ENCODE assay signal across 1 cellular context in the genomic region with DNA sequence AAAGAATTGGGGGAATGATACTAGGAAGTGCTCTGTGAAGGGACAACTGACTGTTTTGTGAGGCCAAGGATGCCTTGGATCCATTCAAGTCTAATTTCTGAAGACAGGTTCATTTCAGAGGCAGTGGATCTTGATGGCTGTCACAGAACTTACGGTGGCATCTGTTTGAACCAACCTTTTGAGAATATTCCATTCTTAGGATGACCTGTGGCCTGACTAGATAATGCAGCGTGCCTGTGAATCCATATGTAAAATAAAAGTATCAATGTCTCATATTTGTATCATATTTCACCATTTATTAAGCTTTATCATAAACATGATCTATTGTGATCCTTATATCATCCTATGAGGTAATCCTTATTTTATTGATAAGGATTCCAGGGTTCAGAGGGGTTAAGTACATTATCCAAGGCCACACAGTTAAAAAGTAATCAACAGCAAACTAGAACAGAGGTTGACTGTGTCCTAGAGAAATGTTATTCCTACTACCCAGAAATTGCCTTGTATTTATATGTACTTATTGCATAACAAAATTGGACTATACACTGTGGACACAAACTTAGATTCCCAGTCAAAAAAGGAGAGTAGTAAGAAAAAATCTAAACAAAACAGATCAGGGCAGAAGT.
A peak's percentile ranks its signal among the peaks of the same experiment; 100 is the strongest.
TF ChIP-seq lines count a peak whose summit lies in the region.

No MANE protein-coding gene starts in this region.

TF ChIP-seq in liver, 16 proteins besides CTCF, POLR2A, EP300 and RAD21 (continued from another document):
- TF ChIP-seq, protein P1, sequence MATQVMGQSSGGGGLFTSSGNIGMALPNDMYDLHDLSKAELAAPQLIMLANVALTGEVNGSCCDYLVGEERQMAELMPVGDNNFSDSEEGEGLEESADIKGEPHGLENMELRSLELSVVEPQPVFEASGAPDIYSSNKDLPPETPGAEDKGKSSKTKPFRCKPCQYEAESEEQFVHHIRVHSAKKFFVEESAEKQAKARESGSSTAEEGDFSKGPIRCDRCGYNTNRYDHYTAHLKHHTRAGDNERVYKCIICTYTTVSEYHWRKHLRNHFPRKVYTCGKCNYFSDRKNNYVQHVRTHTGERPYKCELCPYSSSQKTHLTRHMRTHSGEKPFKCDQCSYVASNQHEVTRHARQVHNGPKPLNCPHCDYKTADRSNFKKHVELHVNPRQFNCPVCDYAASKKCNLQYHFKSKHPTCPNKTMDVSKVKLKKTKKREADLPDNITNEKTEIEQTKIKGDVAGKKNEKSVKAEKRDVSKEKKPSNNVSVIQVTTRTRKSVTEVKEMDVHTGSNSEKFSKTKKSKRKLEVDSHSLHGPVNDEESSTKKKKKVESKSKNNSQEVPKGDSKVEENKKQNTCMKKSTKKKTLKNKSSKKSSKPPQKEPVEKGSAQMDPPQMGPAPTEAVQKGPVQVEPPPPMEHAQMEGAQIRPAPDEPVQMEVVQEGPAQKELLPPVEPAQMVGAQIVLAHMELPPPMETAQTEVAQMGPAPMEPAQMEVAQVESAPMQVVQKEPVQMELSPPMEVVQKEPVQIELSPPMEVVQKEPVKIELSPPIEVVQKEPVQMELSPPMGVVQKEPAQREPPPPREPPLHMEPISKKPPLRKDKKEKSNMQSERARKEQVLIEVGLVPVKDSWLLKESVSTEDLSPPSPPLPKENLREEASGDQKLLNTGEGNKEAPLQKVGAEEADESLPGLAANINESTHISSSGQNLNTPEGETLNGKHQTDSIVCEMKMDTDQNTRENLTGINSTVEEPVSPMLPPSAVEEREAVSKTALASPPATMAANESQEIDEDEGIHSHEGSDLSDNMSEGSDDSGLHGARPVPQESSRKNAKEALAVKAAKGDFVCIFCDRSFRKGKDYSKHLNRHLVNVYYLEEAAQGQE (IDR thresholded peaks at IDR 0.05) = peak; percentile 84
- TF ChIP-seq JUND (IDR thresholded peaks at IDR 0.05) (peak; percentile 86 to 95), FOXA1 (IDR thresholded peaks at IDR 0.05) (peak; percentile 69), FOXA2 (IDR thresholded peaks at IDR 0.05) (peak; percentile 92), HNF4G (IDR thresholded peaks at IDR 0.05) (peak; percentile 63), RXRA (IDR thresholded peaks at IDR 0.05) (peak; percentile 91 to 98), GABPA (IDR thresholded peaks at IDR 0.05 in 1 of 2, conservative IDR thresholded peaks at IDR 0.05 in 1 of 2) (peak in 1 of 2 donors; percentile 41), HNF4A (conservative IDR thresholded peaks at IDR 0.05) (peak; percentile 94 to 96), EGR1 (IDR thresholded peaks at IDR 0.05; ENCODE audit: low read depth in 2 of 2) (peak in 1 of 2 donors; percentile 46)
- TF ChIP-seq, protein P2, sequence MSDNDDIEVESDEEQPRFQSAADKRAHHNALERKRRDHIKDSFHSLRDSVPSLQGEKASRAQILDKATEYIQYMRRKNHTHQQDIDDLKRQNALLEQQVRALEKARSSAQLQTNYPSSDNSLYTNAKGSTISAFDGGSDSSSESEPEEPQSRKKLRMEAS (IDR thresholded peaks at IDR 0.05) = peak; percentile 86
TF ChIP-seq in liver: peak in this region for 14.
